ENCODE assay signal across 15 cellular contexts in the genomic region with DNA sequence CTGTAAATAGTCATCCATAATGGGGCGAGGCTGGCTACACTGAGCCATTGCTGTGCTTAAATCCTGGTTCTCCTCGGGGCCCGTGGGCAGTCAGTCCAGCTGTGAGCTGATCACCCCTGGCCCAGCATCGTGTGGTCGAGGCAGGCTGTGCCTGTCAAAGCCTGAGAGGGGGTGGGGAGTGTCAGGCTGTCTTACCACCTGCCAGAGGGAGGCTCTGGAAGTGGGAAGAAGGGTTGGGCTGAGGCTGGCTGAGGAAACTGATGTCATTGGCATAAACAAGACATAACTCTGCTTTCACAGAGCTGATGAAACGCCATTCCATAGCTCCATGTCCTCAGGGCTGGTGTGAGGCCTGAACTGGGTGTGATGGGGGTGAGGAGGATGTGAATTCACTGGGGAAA. TPM values are rescaled to one million over a fixed set of nuclear protein-coding genes. Genes with fewer than 3 reads are reported as not detected.
DNase-seq lines count a peak whose midpoint lies in the region; ATAC-seq, FAIRE-seq and TF ChIP-seq lines count a peak whose summit lies in the region.
"Had no signal": no experiment of that assay in that cellular context is flagged by ENCODE, and none has a peak within 500 bp of the region (broad histone marks: within the 10 kb centered on the region; RNA-seq: fewer than 3 reads in every experiment).

No MANE protein-coding gene starts in this region.

- peak overlapping the region; percentile 60 for H3K18ac ChIP-seq in neuronal stem cell (ENCODE audit: low read length)

- H3K27ac ChIP-seq in epithelial cell of prostate (peak overlapping the region; percentile 50), neuronal stem cell (replicated peaks; ENCODE audit: low read length) (no peak overlapping the region)

- no peak for FAIRE-seq in HTR-8/SVneo (lab: Jason Lieb, UNC)
- FAIRE-seq: endothelial cell of umbilical vein, HepG2 had no signal

- H3K23ac ChIP-seq in neuronal stem cell (ENCODE audit: low read depth, low read length, poor library complexity), result no peak overlapping the region

- no peaks in the 10 kb centered on the region for H3K79me1 ChIP-seq in neuronal stem cell (ENCODE audit: low read depth, low read length)

- H2AK5ac ChIP-seq in neuronal stem cell (ENCODE audit: low read depth, low read length), result no peak overlapping the region

- no peak overlapping the region for H3K4me2 ChIP-seq in neuronal stem cell (ENCODE audit: insufficient read depth, low read length, poor library complexity, severe bottlenecking)

- H2BK15ac ChIP-seq in neuronal stem cell (ENCODE audit: low read length), result no peak overlapping the region

- TF ChIP-seq CTCF in AG10803 (conservative IDR thresholded peaks at IDR 0.05; ENCODE audit: low read length) (no peak), GM20000 (IDR thresholded peaks at IDR 0.05; ENCODE audit: extremely low read depth, missing control alignments) (no peak)

- H3K4me1 ChIP-seq in neuronal stem cell (ENCODE audit: control insufficient read depth in 2 of 2, insufficient read depth in 1 of 2, low read depth in 1 of 2, low read length in 2 of 2), result peaks cover 0 to 12% of the 10 kb centered on the region in 2 donors

- no peak overlapping the region for H4K91ac ChIP-seq in neuronal stem cell (ENCODE audit: low read depth, low read length, poor library complexity)

- no peak overlapping the region for H3K4me3 ChIP-seq in AG10803 (ENCODE audit: low read length)
- no peak overlapping the region for H3K4me3 ChIP-seq in MG63
- H3K4me3 ChIP-seq in neuronal stem cell (ENCODE audit: low read length in 2 of 2), result no peak overlapping the region

- H3K27me3 ChIP-seq in MG63, result no peaks in the 10 kb centered on the region
- no peaks in the 10 kb centered on the region for H3K27me3 ChIP-seq in neuronal stem cell (ENCODE audit: control insufficient read depth in 3 of 3, insufficient read depth in 3 of 3, low read depth in 1 of 3, low read length in 3 of 3)

- no CpG with 5 or more reads among the region's 6 CpGs for WGBS in neuronal stem cell (ENCODE audit: extremely low coverage in 2 of 2, insufficient read length in 2 of 2, insufficient replicate concordance in 1 of 2), 2 donors

- H2BK5ac ChIP-seq in neuronal stem cell (ENCODE audit: low read length), result no peak overlapping the region

- H2BK12ac ChIP-seq in neuronal stem cell (ENCODE audit: low read length), result no peak overlapping the region

- no peak overlapping the region for H3K4ac ChIP-seq in neuronal stem cell (ENCODE audit: low read length)

- H2AFZ ChIP-seq in neuronal stem cell (ENCODE audit: low read length), result no peak overlapping the region

- H2BK120ac ChIP-seq in neuronal stem cell (ENCODE audit: low read depth, low read length), result no peak overlapping the region

- H3K14ac ChIP-seq in neuronal stem cell (ENCODE audit: low read length), result no peak overlapping the region

- H3K36me3 ChIP-seq in MG63, result no peaks in the 10 kb centered on the region
- H3K36me3 ChIP-seq in neuronal stem cell (replicated peaks in 1 of 2; ENCODE audit: control insufficient read depth in 2 of 2, insufficient read depth in 2 of 2, low read length in 2 of 2), result no peaks in the 10 kb centered on the region

- peaks cover 4% of the 10 kb centered on the region; the same call in 1 of the 2 replicates for H3K9me3 ChIP-seq in MG63
- peaks cover 0 to 5% of the 10 kb centered on the region in 2 donors for H3K9me3 ChIP-seq in neuronal stem cell (replicated peaks in 1 of 2; ENCODE audit: control insufficient read depth in 2 of 2, insufficient read depth in 1 of 2, low read depth in 1 of 2, low read length in 2 of 2)

- ATAC-seq in GM21619 (IDR thresholded peaks at IDR 0.05; ENCODE audit: unreplicated experiment), result no peak
- no peak for ATAC-seq in GM18520 (IDR thresholded peaks at IDR 0.05; ENCODE audit: unreplicated experiment)
- ATAC-seq: HepG2 had no signal

- DNase-seq in AG10803 (ENCODE audit: low read depth) (peak; percentile 24), MG63 (peak; percentile 16), epithelial cell of prostate (ENCODE audit: low read depth, low spot score) (no peak), neuronal stem cell (ENCODE audit: low spot score) (no peak), HTR-8/SVneo (ENCODE audit: insufficient read length, low spot score) (no peak), GM20000 (ENCODE audit: low spot score) (no peak)
- DNase-seq: activated CD4-positive, alpha-beta T cell treated with anti-CD3 and anti-CD28 coated beads, Interleukin-2, amount 50 U/mL, for 1 hour; amniotic stem cell; NCI-H1105; Right ventricle myocardium superior; T1000 had no signal

- no peak overlapping the region for H3K9ac ChIP-seq in neuronal stem cell (ENCODE audit: low read depth, low read length, poor library complexity)

- no peak overlapping the region for H4K8ac ChIP-seq in neuronal stem cell (ENCODE audit: low read depth, low read length)

RNA-seq across cellular contexts. Expression of gene KLHL29, which starts 49.7 kb away (rescaled TPM):
- 0.69 and 1.5 TPM in 2 replicates for total RNA-seq in MG63 (2014; rRNA removed; shearing (Covaris generic); ENCODE audit: low replicate concordance)
- polyA plus RNA-seq in neuronal stem cell (2013, experiment 1 of 2), result 3.0 TPM
- polyA plus RNA-seq in neuronal stem cell (2013, experiment 2 of 2), result 3.0 TPM
- total RNA-seq: HepG2 had no signal

Comparison
In these comparisons a context has a peak if more than half of its experiments do, and no peak if none do; other contexts are left out.
1. DNase-seq: peak in AG10803 (single experiment) and MG63 (single experiment); none in epithelial cell of prostate (single experiment), neuronal stem cell (single experiment), HTR-8/SVneo (single experiment) and GM20000 (single experiment).